Comparison of ENCODE assay signal across 8 cellular contexts in genomic region chr11:133163463-133164419, GRCh38.
DNase-seq lines count a peak whose midpoint lies in the region; ATAC-seq, FAIRE-seq and TF ChIP-seq lines count a peak whose summit lies in the region.

No MANE protein-coding gene starts in this region.

- no peaks in the 10 kb centered on the region for H3K36me3 ChIP-seq in DOHH2 (ENCODE audit: control insufficient read depth, low read length)
- H3K36me3 ChIP-seq in small intestine (ENCODE audit: control insufficient read depth in 2 of 2, insufficient read depth in 2 of 2, low read length in 2 of 2): no peaks in the 10 kb centered on the region
- no peaks in the 10 kb centered on the region for H3K36me3 ChIP-seq in MG63

- no peaks in the 10 kb centered on the region for H3K9me2 ChIP-seq in DOHH2 (replicated peaks; ENCODE audit: control insufficient read depth, low read length)

- no peak overlapping the region for H3K4me3 ChIP-seq in DOHH2 (ENCODE audit: low read length)
- no peak overlapping the region for H3K4me3 ChIP-seq in small intestine (ENCODE audit: low read depth in 1 of 2, low read length in 2 of 2)
- no peak overlapping the region for H3K4me3 ChIP-seq in MG63

- no peak overlapping the region for H3K4me2 ChIP-seq in DOHH2 (ENCODE audit: low read length)

- H3F3A ChIP-seq in DOHH2 (ENCODE audit: control insufficient read depth, insufficient read depth): no peaks in the 10 kb centered on the region

- ATAC-seq in GM21360 (IDR thresholded peaks at IDR 0.05; ENCODE audit: unreplicated experiment) (peak; percentile 74), Right ventricle myocardium superior (ENCODE audit: poor library complexity) (peak; percentile 90)

- WGBS in small intestine, 3 donors: 45 to 50% (median 47%) methylated on average over 12 of the region's 12 CpGs

- intact Hi-C loops in Right ventricle myocardium superior (cut with DNase I): no loop called here

- peak; percentile 65 for DNase-seq in SW480 (ENCODE audit: low spot score)
- no peak for DNase-seq in Right ventricle myocardium superior
- DNase-seq in small intestine: peak; percentile 74
- no peak for DNase-seq in MG63
- DNase-seq in stimulated activated CD8-positive, alpha-beta memory T cell treated with anti-CD3 and anti-CD28 coated beads, Interleukin-4, amount 100 ng/mL, for 48 hours: no peak

- H3K4me1 ChIP-seq in DOHH2 (ENCODE audit: control insufficient read depth, low read length) (no peaks in the 10 kb centered on the region), small intestine (ENCODE audit: control insufficient read depth in 2 of 2, insufficient read depth in 1 of 2, low read depth in 1 of 2, low read length in 1 of 2) (no peaks in the 10 kb centered on the region)

- H3K79me2 ChIP-seq in DOHH2 (ENCODE audit: control insufficient read depth, low read length): no peaks in the 10 kb centered on the region

- FAIRE-seq in small intestine (lab: Jason Lieb, UNC): no peak

- TF ChIP-seq CTCF in DOHH2 (IDR thresholded peaks at IDR 0.05; ENCODE audit: low read depth, low read length, poor library complexity, severe bottlenecking): peak; percentile 73
- TF ChIP-seq CTCF in LNCAP (IDR thresholded peaks at IDR 0.05): peak; percentile 83

- H3K9me3 ChIP-seq in DOHH2 (ENCODE audit: control insufficient read depth, insufficient read depth, low read length) (no peaks in the 10 kb centered on the region), small intestine (ENCODE audit: control insufficient read depth, low read depth) (no peaks in the 10 kb centered on the region), MG63 (no peaks in the 10 kb centered on the region)

- H3K27me3 ChIP-seq in DOHH2 (ENCODE audit: control insufficient read depth, low read length) (no peaks in the 10 kb centered on the region), small intestine (ENCODE audit: control insufficient read depth in 2 of 2, insufficient read depth in 2 of 2, low read length in 2 of 2) (no peaks in the 10 kb centered on the region), MG63 (no peaks in the 10 kb centered on the region; the same call in 1 of the 2 replicates)

- H3K27ac ChIP-seq in DOHH2 (ENCODE audit: low read depth, low read length): no peak overlapping the region
- no peak overlapping the region for H3K27ac ChIP-seq in small intestine (ENCODE audit: low read depth in 1 of 2, low read length in 1 of 2)

- H4K20me1 ChIP-seq in DOHH2 (ENCODE audit: control insufficient read depth, insufficient read depth, low read depth, low read length): no peaks in the 10 kb centered on the region

Comparison
In these comparisons a context has a peak if more than half of its experiments do, and no peak if none do; other contexts are left out.
1. DNase-seq: peak in SW480 (single experiment) and small intestine (single experiment); none in Right ventricle myocardium superior (single experiment), MG63 (single experiment) and stimulated activated CD8-positive, alpha-beta memory T cell treated with anti-CD3 and anti-CD28 coated beads, Interleukin-4, amount 100 ng/mL, for 48 hours (single experiment).